1 cellular context compared by ENCODE assay signal in genomic region chr11:9568854-9569587, GRCh38.
TF ChIP-seq lines count a peak whose summit lies in the region.

No MANE protein-coding gene starts in this region.

TF ChIP-seq in HepG2, 621 proteins besides CTCF, POLR2A, EP300 and RAD21 (continued from another document and continues in another):
- TF ChIP-seq, protein P1, sequence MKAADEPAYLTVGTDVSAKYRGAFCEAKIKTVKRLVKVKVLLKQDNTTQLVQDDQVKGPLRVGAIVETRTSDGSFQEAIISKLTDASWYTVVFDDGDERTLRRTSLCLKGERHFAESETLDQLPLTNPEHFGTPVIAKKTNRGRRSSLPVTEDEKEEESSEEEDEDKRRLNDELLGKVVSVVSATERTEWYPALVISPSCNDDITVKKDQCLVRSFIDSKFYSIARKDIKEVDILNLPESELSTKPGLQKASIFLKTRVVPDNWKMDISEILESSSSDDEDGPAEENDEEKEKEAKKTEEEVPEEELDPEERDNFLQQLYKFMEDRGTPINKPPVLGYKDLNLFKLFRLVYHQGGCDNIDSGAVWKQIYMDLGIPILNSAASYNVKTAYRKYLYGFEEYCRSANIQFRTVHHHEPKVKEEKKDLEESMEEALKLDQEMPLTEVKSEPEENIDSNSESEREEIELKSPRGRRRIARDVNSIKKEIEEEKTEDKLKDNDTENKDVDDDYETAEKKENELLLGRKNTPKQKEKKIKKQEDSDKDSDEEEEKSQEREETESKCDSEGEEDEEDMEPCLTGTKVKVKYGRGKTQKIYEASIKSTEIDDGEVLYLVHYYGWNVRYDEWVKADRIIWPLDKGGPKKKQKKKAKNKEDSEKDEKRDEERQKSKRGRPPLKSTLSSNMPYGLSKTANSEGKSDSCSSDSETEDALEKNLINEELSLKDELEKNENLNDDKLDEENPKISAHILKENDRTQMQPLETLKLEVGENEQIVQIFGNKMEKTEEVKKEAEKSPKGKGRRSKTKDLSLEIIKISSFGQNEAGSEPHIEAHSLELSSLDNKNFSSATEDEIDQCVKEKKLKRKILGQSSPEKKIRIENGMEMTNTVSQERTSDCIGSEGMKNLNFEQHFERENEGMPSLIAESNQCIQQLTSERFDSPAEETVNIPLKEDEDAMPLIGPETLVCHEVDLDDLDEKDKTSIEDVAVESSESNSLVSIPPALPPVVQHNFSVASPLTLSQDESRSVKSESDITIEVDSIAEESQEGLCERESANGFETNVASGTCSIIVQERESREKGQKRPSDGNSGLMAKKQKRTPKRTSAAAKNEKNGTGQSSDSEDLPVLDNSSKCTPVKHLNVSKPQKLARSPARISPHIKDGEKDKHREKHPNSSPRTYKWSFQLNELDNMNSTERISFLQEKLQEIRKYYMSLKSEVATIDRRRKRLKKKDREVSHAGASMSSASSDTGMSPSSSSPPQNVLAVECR (CRISPR knock-in tag; IDR thresholded peaks at IDR 0.05; ENCODE audit: borderline replicate concordance), result peak; percentile 44; the same call in 1 of the 2 replicates
- peak; percentile 93 for TF ChIP-seq GATAD2A (CRISPR knock-in tag; IDR thresholded peaks at IDR 0.05)
- peak; percentile 97 for TF ChIP-seq TBX2 (CRISPR knock-in tag; IDR thresholded peaks at IDR 0.05; ENCODE audit: borderline replicate concordance)
- TF ChIP-seq CENPT (CRISPR knock-in tag; IDR thresholded peaks at IDR 0.05; ENCODE audit: low read depth), result no peak
- TF ChIP-seq SP2 (CRISPR knock-in tag; IDR thresholded peaks at IDR 0.05), result no peak
- TF ChIP-seq ATF6 (CRISPR knock-in tag; conservative IDR thresholded peaks at IDR 0.05), result 0 out of 2 replicates have a peak, but pooled peaks have one; percentile 58
- TF ChIP-seq KAT2B (IDR thresholded peaks at IDR 0.05; ENCODE audit: borderline replicate concordance, low read depth, low read length), result no peak
- peak; percentile 78 for TF ChIP-seq THAP11 (CRISPR knock-in tag; IDR thresholded peaks at IDR 0.05)
- no peak for TF ChIP-seq NFE2L1 (CRISPR knock-in tag; IDR thresholded peaks at IDR 0.05; ENCODE audit: borderline replicate concordance)
- TF ChIP-seq MBNL3 (CRISPR knock-in tag; conservative IDR thresholded peaks at IDR 0.05), result no peak
- TF ChIP-seq, protein P2, sequence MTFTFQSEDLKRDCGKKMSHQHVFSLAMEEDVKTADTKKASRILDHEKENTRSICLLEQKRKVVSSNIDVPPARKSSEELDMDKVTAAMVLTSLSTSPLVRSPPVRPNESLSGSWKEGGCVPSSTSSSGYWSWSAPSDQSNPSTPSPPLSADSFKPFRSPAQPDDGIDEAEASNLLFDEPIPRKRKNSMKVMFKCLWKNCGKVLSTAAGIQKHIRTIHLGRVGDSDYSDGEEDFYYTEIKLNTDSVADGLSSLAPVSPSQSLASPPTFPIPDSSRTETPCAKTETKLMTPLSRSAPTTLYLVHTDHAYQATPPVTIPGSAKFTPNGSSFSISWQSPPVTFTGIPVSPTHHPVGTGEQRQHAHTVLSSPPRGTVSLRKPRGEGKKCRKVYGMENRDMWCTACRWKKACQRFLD (CRISPR knock-in tag; IDR thresholded peaks at IDR 0.05; ENCODE audit: borderline replicate concordance), result 0 out of 2 replicates have a peak, but pooled peaks have one; percentile 37
- peak; percentile 95 for TF ChIP-seq MED1 (CRISPR knock-in tag; IDR thresholded peaks at IDR 0.05)
- peak; percentile 31; the same call in 1 of the 2 replicates for TF ChIP-seq PRDM10 (CRISPR knock-in tag; IDR thresholded peaks at IDR 0.05; ENCODE audit: low read depth)
- TF ChIP-seq DMAP1 (CRISPR knock-in tag; IDR thresholded peaks at IDR 0.05), result peak; percentile 76; the same call in 1 of the 2 replicates
- no peak for TF ChIP-seq NFE2 (CRISPR knock-in tag; IDR thresholded peaks at IDR 0.05)
- peak; percentile 90 for TF ChIP-seq MEIS2 (CRISPR knock-in tag; IDR thresholded peaks at IDR 0.05)
- TF ChIP-seq ZNF777 (CRISPR knock-in tag; IDR thresholded peaks at IDR 0.05), result peak; percentile 39; the same call in 1 of the 2 replicates
- no peak for TF ChIP-seq ZNF543 (CRISPR knock-in tag; IDR thresholded peaks at IDR 0.05)
- no peak for TF ChIP-seq MEIS1 (CRISPR knock-in tag; IDR thresholded peaks at IDR 0.05; ENCODE audit: borderline replicate concordance)
- TF ChIP-seq XRCC5 (optimal IDR thresholded peaks at IDR 0.05; ENCODE audit: low read length), result peak; percentile 87
- TF ChIP-seq ZNF598 (CRISPR knock-in tag; IDR thresholded peaks at IDR 0.05; ENCODE audit: borderline replicate concordance), result peak; percentile 51; the same call in 1 of the 2 replicates
- TF ChIP-seq PHB2 (IDR thresholded peaks at IDR 0.05; ENCODE audit: partially characterized antibody), result no peak
- peak; percentile 77; the same call in 1 of the 2 replicates for TF ChIP-seq SATB2 (CRISPR knock-in tag; IDR thresholded peaks at IDR 0.05)
- TF ChIP-seq SMAD1 (CRISPR knock-in tag; IDR thresholded peaks at IDR 0.05; ENCODE audit: borderline replicate concordance, low read depth), result no peak
- TF ChIP-seq, protein P3, sequence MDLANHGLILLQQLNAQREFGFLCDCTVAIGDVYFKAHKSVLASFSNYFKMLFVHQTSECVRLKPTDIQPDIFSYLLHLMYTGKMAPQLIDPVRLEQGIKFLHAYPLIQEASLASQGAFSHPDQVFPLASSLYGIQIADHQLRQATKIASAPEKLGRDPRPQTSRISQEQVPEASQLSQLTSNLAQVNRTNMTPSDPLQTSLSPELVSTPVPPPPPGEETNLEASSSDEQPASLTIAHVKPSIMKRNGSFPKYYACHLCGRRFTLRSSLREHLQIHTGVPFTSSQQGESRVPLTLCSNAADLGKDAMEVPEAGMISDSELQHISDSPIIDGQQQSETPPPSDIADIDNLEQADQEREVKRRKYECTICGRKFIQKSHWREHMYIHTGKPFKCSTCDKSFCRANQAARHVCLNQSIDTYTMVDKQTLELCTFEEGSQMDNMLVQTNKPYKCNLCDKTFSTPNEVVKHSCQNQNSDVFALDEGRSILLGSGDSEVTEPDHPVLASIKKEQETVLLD (CRISPR knock-in tag; IDR thresholded peaks at IDR 0.05; ENCODE audit: low read depth), result no peak
- TF ChIP-seq MXD1 (CRISPR knock-in tag; IDR thresholded peaks at IDR 0.05), result no peak
- TF ChIP-seq SIN3A (IDR thresholded peaks at IDR 0.05; ENCODE audit: borderline replicate concordance, low read depth, low read length), result peak; percentile 83
- 0 out of 2 replicates have a peak, but pooled peaks have one; percentile 34 for TF ChIP-seq ZBTB14 (CRISPR knock-in tag; IDR thresholded peaks at IDR 0.05)
- TF ChIP-seq CC2D1A (CRISPR knock-in tag; IDR thresholded peaks at IDR 0.05), result no peak
- TF ChIP-seq, protein P4, sequence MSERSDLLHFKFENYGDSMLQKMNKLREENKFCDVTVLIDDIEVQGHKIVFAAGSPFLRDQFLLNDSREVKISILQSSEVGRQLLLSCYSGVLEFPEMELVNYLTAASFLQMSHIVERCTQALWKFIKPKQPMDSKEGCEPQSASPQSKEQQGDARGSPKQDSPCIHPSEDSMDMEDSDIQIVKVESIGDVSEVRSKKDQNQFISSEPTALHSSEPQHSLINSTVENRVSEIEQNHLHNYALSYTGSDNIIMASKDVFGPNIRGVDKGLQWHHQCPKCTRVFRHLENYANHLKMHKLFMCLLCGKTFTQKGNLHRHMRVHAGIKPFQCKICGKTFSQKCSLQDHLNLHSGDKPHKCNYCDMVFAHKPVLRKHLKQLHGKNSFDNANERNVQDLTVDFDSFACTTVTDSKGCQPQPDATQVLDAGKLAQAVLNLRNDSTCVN (CRISPR knock-in tag; IDR thresholded peaks at IDR 0.05; ENCODE audit: borderline replicate concordance), result peak; percentile 89; the same call in 1 of the 2 replicates
- TF ChIP-seq, protein P5, sequence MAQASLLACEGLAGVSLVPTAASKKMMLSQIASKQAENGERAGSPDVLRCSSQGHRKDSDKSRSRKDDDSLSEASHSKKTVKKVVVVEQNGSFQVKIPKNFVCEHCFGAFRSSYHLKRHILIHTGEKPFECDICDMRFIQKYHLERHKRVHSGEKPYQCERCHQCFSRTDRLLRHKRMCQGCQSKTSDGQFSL (CRISPR knock-in tag; IDR thresholded peaks at IDR 0.05), result 0 out of 2 replicates have a peak, but pooled peaks have one; percentile 44
- TF ChIP-seq SKI (IDR thresholded peaks at IDR 0.05; ENCODE audit: partially characterized antibody), result peak; percentile 91
- TF ChIP-seq ZNF605 (CRISPR knock-in tag; IDR thresholded peaks at IDR 0.05), result 0 out of 2 replicates have a peak, but pooled peaks have one; percentile 54
- peak; percentile 88; the same call in 1 of the 2 replicates for TF ChIP-seq RNF219 (CRISPR knock-in tag; IDR thresholded peaks at IDR 0.05)
- peak; percentile 35; the same call in 1 of the 2 replicates for TF ChIP-seq SIX1 (CRISPR knock-in tag; IDR thresholded peaks at IDR 0.05; ENCODE audit: borderline replicate concordance)
- 0 out of 2 replicates have a peak, but pooled peaks have one; percentile 58 for TF ChIP-seq CBFB (CRISPR knock-in tag; IDR thresholded peaks at IDR 0.05)
- TF ChIP-seq, protein P6, sequence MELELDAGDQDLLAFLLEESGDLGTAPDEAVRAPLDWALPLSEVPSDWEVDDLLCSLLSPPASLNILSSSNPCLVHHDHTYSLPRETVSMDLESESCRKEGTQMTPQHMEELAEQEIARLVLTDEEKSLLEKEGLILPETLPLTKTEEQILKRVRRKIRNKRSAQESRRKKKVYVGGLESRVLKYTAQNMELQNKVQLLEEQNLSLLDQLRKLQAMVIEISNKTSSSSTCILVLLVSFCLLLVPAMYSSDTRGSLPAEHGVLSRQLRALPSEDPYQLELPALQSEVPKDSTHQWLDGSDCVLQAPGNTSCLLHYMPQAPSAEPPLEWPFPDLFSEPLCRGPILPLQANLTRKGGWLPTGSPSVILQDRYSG (CRISPR knock-in tag; IDR thresholded peaks at IDR 0.05), result no peak; the same call in 1 of the 2 replicates
- 0 out of 2 replicates have a peak, but pooled peaks have one; percentile 33 for TF ChIP-seq ZFAT (CRISPR knock-in tag; conservative IDR thresholded peaks at IDR 0.05)
- TF ChIP-seq SAP130 (CRISPR knock-in tag; IDR thresholded peaks at IDR 0.05; ENCODE audit: low read depth), result peak; percentile 92
- peak; percentile 59; the same call in 1 of the 2 replicates for TF ChIP-seq RFX3 (CRISPR knock-in tag; IDR thresholded peaks at IDR 0.05)
